Comparison of ENCODE assay signal across 20 cellular contexts in genomic region chr5:137668574-137669093, GRCh38.
"Had no signal": no experiment of that assay in that cellular context is flagged by ENCODE, and none has a peak within 500 bp of the region (broad histone marks: within the 10 kb centered on the region; RNA-seq: fewer than 3 reads in every experiment).

No MANE protein-coding gene starts in this region.

- H3K27ac ChIP-seq: adrenal gland, breast epithelium, prostate gland, skin epidermis, transverse colon, uterus had no signal

- H3K4me3 Mint-ChIP-seq: activated B cell treated with CpG ODN at 0.5 μM for 24 hours; activated CD4-positive, alpha-beta memory T cell treated with anti-CD3 and anti-CD28 coated beads, Interleukin-2, amount 10 ng/mL, durations not matched to agents 7 days and 5 days; activated naive CD4-positive, alpha-beta T cell treated with anti-CD3 and anti-CD28 coated beads for 36 hours; activated T-cell treated with anti-CD3 and anti-CD28 coated beads, Interleukin-2, amount 50 U/mL, for 24 hours; neural crest cell; stimulated activated naive CD8-positive, alpha-beta T cell treated with anti-CD3 and anti-CD28 coated beads, Interleukin-15, Interleukin-2, amounts not matched to agents 100 ng/mL and 50 ng/mL, for 24 hours; T-cell had no signal

- H3K9me3 Mint-ChIP-seq: activated B cell treated with CpG ODN at 0.5 μM for 24 hours; activated CD4-positive, alpha-beta memory T cell treated with anti-CD3 and anti-CD28 coated beads, Interleukin-2, amount 10 ng/mL, durations not matched to agents 7 days and 5 days; activated naive CD4-positive, alpha-beta T cell treated with anti-CD3 and anti-CD28 coated beads for 36 hours; activated T-cell treated with anti-CD3 and anti-CD28 coated beads, Interleukin-2, amount 50 U/mL, for 24 hours; neural crest cell; stimulated activated naive CD8-positive, alpha-beta T cell treated with anti-CD3 and anti-CD28 coated beads, Interleukin-15, Interleukin-2, amounts not matched to agents 100 ng/mL and 50 ng/mL, for 24 hours; T-cell had no signal

- ATAC-seq: right cardiac atrium, T-cell had no signal

- H3K36me3 ChIP-seq: adrenal gland, breast epithelium, prostate gland, transverse colon, uterus had no signal

- H3K9me3 ChIP-seq: adrenal gland, breast epithelium, prostate gland, transverse colon, uterus had no signal

- DNase-seq: activated B cell treated with CpG ODN at 0.5 μM for 24 hours; activated CD4-positive, alpha-beta memory T cell treated with anti-CD3 and anti-CD28 coated beads, Interleukin-2, amount 10 ng/mL, durations not matched to agents 7 days and 5 days; activated CD4-positive, alpha-beta T cell treated with anti-CD3 and anti-CD28 coated beads for 4 hours; activated naive CD4-positive, alpha-beta T cell treated with anti-CD3 and anti-CD28 coated beads for 36 hours; activated T-cell treated with anti-CD3 and anti-CD28 coated beads, Interleukin-2, amount 50 U/mL, for 24 hours; adrenal gland; cortex of kidney; midbrain; right cardiac atrium; T-cell; T-helper 9 cell; transverse colon; uterus had no signal

- H3K4me3 ChIP-seq: adrenal gland, breast epithelium, prostate gland, skin epidermis, transverse colon, uterus had no signal

- H3K27me3 Mint-ChIP-seq: activated B cell treated with CpG ODN at 0.5 μM for 24 hours; activated CD4-positive, alpha-beta memory T cell treated with anti-CD3 and anti-CD28 coated beads, Interleukin-2, amount 10 ng/mL, durations not matched to agents 7 days and 5 days; activated T-cell treated with anti-CD3 and anti-CD28 coated beads, Interleukin-2, amount 50 U/mL, for 24 hours; stimulated activated naive CD8-positive, alpha-beta T cell treated with anti-CD3 and anti-CD28 coated beads, Interleukin-15, Interleukin-2, amounts not matched to agents 100 ng/mL and 50 ng/mL, for 24 hours; T-cell had no signal

- FAIRE-seq: astrocyte, endothelial cell of umbilical vein had no signal

- H3K27me3 ChIP-seq: adrenal gland, breast epithelium, transverse colon, uterus had no signal

- H3K27ac Mint-ChIP-seq: activated B cell treated with CpG ODN at 0.5 μM for 24 hours; activated CD4-positive, alpha-beta memory T cell treated with anti-CD3 and anti-CD28 coated beads, Interleukin-2, amount 10 ng/mL, durations not matched to agents 7 days and 5 days; activated naive CD4-positive, alpha-beta T cell treated with anti-CD3 and anti-CD28 coated beads for 36 hours; activated T-cell treated with anti-CD3 and anti-CD28 coated beads, Interleukin-2, amount 50 U/mL, for 24 hours; stimulated activated naive CD8-positive, alpha-beta T cell treated with anti-CD3 and anti-CD28 coated beads, Interleukin-15, Interleukin-2, amounts not matched to agents 100 ng/mL and 50 ng/mL, for 24 hours had no signal

- H3K4me1 Mint-ChIP-seq: neural crest cell had no signal

- H3K4me1 ChIP-seq: breast epithelium, prostate gland, transverse colon, uterus had no signal
